Comparison of ENCODE assay signal across 16 cellular contexts in genomic region chr3:133901083-133901482, GRCh38. TPM values are rescaled to one million over a fixed set of nuclear protein-coding genes. Genes with fewer than 3 reads are reported as not detected.
DNase-seq lines count a peak whose midpoint lies in the region; ATAC-seq and TF ChIP-seq lines count a peak whose summit lies in the region.
"Had no signal": no experiment of that assay in that cellular context is flagged by ENCODE, and none has a peak within 500 bp of the region (broad histone marks: within the 10 kb centered on the region; RNA-seq: fewer than 3 reads in every experiment).

No MANE protein-coding gene starts in this region.

- H3K9me3 Mint-ChIP-seq in progenitor cell of endocrine pancreas (ENCODE audit: low read depth) = no peaks in the 10 kb centered on the region
- H3K9me3 Mint-ChIP-seq: activated naive CD4-positive, alpha-beta T cell treated with anti-CD3 and anti-CD28 coated beads, Interleukin-2, amount 50 U/mL, for 24 hours had no signal

- no peak overlapping the region for H3K4me3 ChIP-seq in epithelial cell of proximal tubule (ENCODE audit: low read depth, low read length)

- H3K36me3 Mint-ChIP-seq in progenitor cell of endocrine pancreas (ENCODE audit: insufficient read depth) = no peaks in the 10 kb centered on the region
- H3K36me3 Mint-ChIP-seq: activated naive CD4-positive, alpha-beta T cell treated with anti-CD3 and anti-CD28 coated beads, Interleukin-2, amount 50 U/mL, for 24 hours; brain had no signal

- no peak overlapping the region for H3K27ac Mint-ChIP-seq in progenitor cell of endocrine pancreas
- H3K27ac Mint-ChIP-seq: activated CD4-positive, alpha-beta T cell treated with anti-CD3 and anti-CD28 coated beads, Interleukin-2, amount 10 ng/mL, durations not matched to agents 24 days and 14 days; activated naive CD4-positive, alpha-beta T cell treated with anti-CD3 and anti-CD28 coated beads, Interleukin-2, amount 50 U/mL, for 24 hours; brain had no signal

- no peaks in the 10 kb centered on the region for H3K4me1 Mint-ChIP-seq in progenitor cell of endocrine pancreas (ENCODE audit: low read depth)
- H3K4me1 Mint-ChIP-seq: activated CD4-positive, alpha-beta T cell treated with anti-CD3 and anti-CD28 coated beads, Interleukin-2, amount 10 ng/mL, durations not matched to agents 24 days and 14 days; activated naive CD4-positive, alpha-beta T cell treated with anti-CD3 and anti-CD28 coated beads, Interleukin-2, amount 50 U/mL, for 24 hours had no signal

- TF ChIP-seq CTCF in GM12874 (IDR thresholded peaks at IDR 0.05; ENCODE audit: insufficient read depth, low read depth, low read length) (peak; percentile 26; the same call in 1 of the 2 replicates), epithelial cell of proximal tubule (conservative IDR thresholded peaks at IDR 0.05; ENCODE audit: low read depth, low read length) (peak; percentile 47), progenitor cell of endocrine pancreas (IDR thresholded peaks at IDR 0.05; ENCODE audit: unreplicated experiment) (peak; percentile 25)

- peaks cover 62% of the 10 kb centered on the region for H3K27me3 Mint-ChIP-seq in progenitor cell of endocrine pancreas

- no peak overlapping the region for H3K4me3 Mint-ChIP-seq in progenitor cell of endocrine pancreas (ENCODE audit: low read depth)
- H3K4me3 Mint-ChIP-seq: activated CD4-positive, alpha-beta T cell treated with anti-CD3 and anti-CD28 coated beads, Interleukin-2, amount 10 ng/mL, durations not matched to agents 24 days and 14 days; activated naive CD4-positive, alpha-beta T cell treated with anti-CD3 and anti-CD28 coated beads, Interleukin-2, amount 50 U/mL, for 24 hours; brain had no signal

- ATAC-seq in GM19452 (IDR thresholded peaks at IDR 0.05; ENCODE audit: unreplicated experiment) (no peak), GM21576 (IDR thresholded peaks at IDR 0.05; ENCODE audit: unreplicated experiment) (no peak), GM18907 (IDR thresholded peaks at IDR 0.05; ENCODE audit: unreplicated experiment) (no peak)

- DNase-seq in OCI-M1 (lab: John Stamatoyannopoulos, UW) (peak; percentile 11), epithelial cell of proximal tubule (ENCODE audit: low read depth) (no peak), progenitor cell of endocrine pancreas (ENCODE audit: low spot score, unreplicated experiment) (no peak)
- DNase-seq: activated CD4-positive, alpha-beta T cell treated with anti-CD3 and anti-CD28 coated beads, Interleukin-2, amount 10 ng/mL, durations not matched to agents 24 days and 14 days; activated T-cell treated with anti-CD3 and anti-CD28 coated beads for 4 hours; C1 segment of cervical spinal cord; DMS53; foreskin fibroblast; NCI-H1092; SHP77 treated with DMSO at 0.1 percent for 48 hours had no signal

RNA-seq across cellular contexts. Expression of gene RAB6B, which starts 5.4 kb away (rescaled TPM):
- total RNA-seq in epithelial cell of proximal tubule (2.8 and 3.5 TPM in 2 replicates), progenitor cell of endocrine pancreas (10.5 and 12.9 TPM in 2 replicates)
